Comparison of ENCODE assay signal across 20 cellular contexts in genomic region chr20:2385026-2385425, GRCh38. TPM values are rescaled to one million over a fixed set of nuclear protein-coding genes. Genes with fewer than 3 reads are reported as not detected.
DNase-seq lines count a peak whose midpoint lies in the region; ATAC-seq and TF ChIP-seq lines count a peak whose summit lies in the region.
"Had no signal": no experiment of that assay in that cellular context is flagged by ENCODE, and none has a peak within 500 bp of the region (broad histone marks: within the 10 kb centered on the region; RNA-seq: fewer than 3 reads in every experiment).

No MANE protein-coding gene starts in this region.

- no peak overlapping the region for H2BK15ac ChIP-seq in mesendoderm (replicated peaks; ENCODE audit: low read depth)

- H3K4me1 ChIP-seq in SJSA1 (replicated peaks) (peaks cover 33% of the 10 kb centered on the region), mesendoderm (ENCODE audit: control insufficient read depth, low read depth, low read length) (no peaks in the 10 kb centered on the region), PC-3 (ENCODE audit: insufficient read depth, low read length) (no peaks in the 10 kb centered on the region)
- H3K4me1 ChIP-seq: SJCRH30 had no signal

- H3K36me3 Mint-ChIP-seq in natural killer cell treated with Interleukin-12 subunit alpha and Interleukin-12 subunit beta and Interleukin-15 and Interleukin-18, amount 100 ng/mL, for 72 hours: no peaks in the 10 kb centered on the region
- H3K36me3 Mint-ChIP-seq in natural killer cell: no peaks in the 10 kb centered on the region
- H3K36me3 Mint-ChIP-seq: CD14-positive monocyte, T-cell had no signal

- H4K20me1 ChIP-seq in PC-3 (ENCODE audit: low read length): no peaks in the 10 kb centered on the region

- no peak overlapping the region for H3K23ac ChIP-seq in mesendoderm (ENCODE audit: low read length)

- no peak overlapping the region for H3K4me3 Mint-ChIP-seq in natural killer cell treated with Interleukin-12 subunit alpha and Interleukin-12 subunit beta and Interleukin-15 and Interleukin-18, amount 100 ng/mL, for 72 hours
- no peak overlapping the region for H3K4me3 Mint-ChIP-seq in natural killer cell
- H3K4me3 Mint-ChIP-seq: CD14-positive monocyte, T-cell had no signal

- H3K18ac ChIP-seq in mesendoderm (ENCODE audit: low read length): no peak overlapping the region

- H3K79me2 ChIP-seq in mesendoderm (ENCODE audit: control insufficient read depth, insufficient read depth, low read length) (no peaks in the 10 kb centered on the region), PC-3 (ENCODE audit: low read length) (no peaks in the 10 kb centered on the region)

- H2AFZ ChIP-seq in PC-3 (ENCODE audit: low read length): no peak overlapping the region

- no peaks in the 10 kb centered on the region for H3K9me3 Mint-ChIP-seq in natural killer cell treated with Interleukin-12 subunit alpha and Interleukin-12 subunit beta and Interleukin-15 and Interleukin-18, amount 100 ng/mL, for 72 hours
- H3K9me3 Mint-ChIP-seq in natural killer cell: no peaks in the 10 kb centered on the region

- H3K4me2 ChIP-seq in mesendoderm (ENCODE audit: low read length) (no peak overlapping the region), PC-3 (ENCODE audit: low read length) (no peak overlapping the region)

- H3K9ac ChIP-seq in mesendoderm (ENCODE audit: low read length): no peak overlapping the region
- H3K9ac ChIP-seq in PC-3 (ENCODE audit: low read length): no peak overlapping the region

- no CpG with 5 or more reads among the region's 5 CpGs for whole genome bisulfite sequencing in mesendoderm (ENCODE audit: extremely low coverage, insufficient coverage, low lambda C conversion rate)

- intact Hi-C loops in natural killer cell (cut with micrococcal nuclease) (no loop called here), PC-3 (cut with micrococcal nuclease) (no loop called here)

- H2AK5ac ChIP-seq in mesendoderm (ENCODE audit: low read length): no peak overlapping the region

- CTCF ChIA-PET in PC-3 (lab: Charles Lee): no interaction called here

- H3K9me3 ChIP-seq in SJSA1 (replicated peaks) (peaks cover 12% of the 10 kb centered on the region; the same call in 1 of the 2 replicates), PC-3 (ENCODE audit: low read length) (0 out of 2 replicates have a peak, but pooled peaks cover 8% of the 10 kb centered on the region)
- H3K9me3 ChIP-seq: SJCRH30 had no signal

- H2BK5ac ChIP-seq in mesendoderm (ENCODE audit: low read length): no peak overlapping the region

- H3K56ac ChIP-seq in mesendoderm (ENCODE audit: low read length): no peak overlapping the region

- no peaks in the 10 kb centered on the region for H3F3A ChIP-seq in PC-3 (ENCODE audit: low read length, unreplicated experiment)

- H3K27ac ChIP-seq in SJSA1: 0 out of 2 replicates have a peak overlapping the region, but pooled peaks have one; percentile 24
- H3K27ac ChIP-seq in mesendoderm (ENCODE audit: low read depth, low read length): no peak overlapping the region
- no peak overlapping the region for H3K27ac ChIP-seq in PC-3 (ENCODE audit: low read length)
- H3K27ac ChIP-seq: SJCRH30 had no signal

- H3K36me3 ChIP-seq in SJSA1: no peaks in the 10 kb centered on the region
- no peaks in the 10 kb centered on the region for H3K36me3 ChIP-seq in mesendoderm (ENCODE audit: control insufficient read depth, insufficient read depth, low read length)
- no peaks in the 10 kb centered on the region for H3K36me3 ChIP-seq in PC-3 (ENCODE audit: low read depth, low read length)
- H3K36me3 ChIP-seq: SJCRH30 had no signal

- H2BK120ac ChIP-seq in mesendoderm (ENCODE audit: low read depth, low read length): no peak overlapping the region

- no peak overlapping the region for H4K5ac ChIP-seq in mesendoderm (ENCODE audit: low read length)

- no peak for ATAC-seq in natural killer cell treated with Interleukin-12 subunit alpha and Interleukin-12 subunit beta and Interleukin-15 and Interleukin-18, amount 100 ng/mL, for 72 hours
- ATAC-seq in natural killer cell (no peak), GM18868 (IDR thresholded peaks at IDR 0.05; ENCODE audit: unreplicated experiment) (no peak), PC-3 (no peak)
- ATAC-seq: Panc1, T-cell had no signal

- H3K9me2 ChIP-seq in PC-3 (replicated peaks; ENCODE audit: low read length): no peaks in the 10 kb centered on the region

- no TSS peak for BruUV-seq in PC-3 (replicated peaks; lab: Mats Ljungman, UMichigan)

- POLR2A ChIA-PET in PC-3 (lab: Charles Lee; ENCODE audit: unreplicated experiment): no interaction called here

- H3K27me3 ChIP-seq in SJSA1 (replicated peaks) (no peaks in the 10 kb centered on the region), mesendoderm (ENCODE audit: insufficient read depth, low read length, poor library complexity) (no peaks in the 10 kb centered on the region), PC-3 (ENCODE audit: low read length) (peaks cover 17% of the 10 kb centered on the region; the same call in 1 of the 2 replicates)
- H3K27me3 ChIP-seq: SJCRH30 had no signal

- H3K27me3 Mint-ChIP-seq in natural killer cell treated with Interleukin-12 subunit alpha and Interleukin-12 subunit beta and Interleukin-15 and Interleukin-18, amount 100 ng/mL, for 72 hours: peaks cover 0 to 15% of the 10 kb centered on the region in 2 donors
- H3K27me3 Mint-ChIP-seq in natural killer cell (ENCODE audit: low read depth in 2 of 2): peaks cover 8 to 10% of the 10 kb centered on the region in 2 donors

- no peak for TF ChIP-seq CTCF in natural killer cell (IDR thresholded peaks at IDR 0.05)
- no peak for TF ChIP-seq CTCF in PC-3 (conservative IDR thresholded peaks at IDR 0.05; ENCODE audit: low read depth, low read length)

- H3K4ac ChIP-seq in mesendoderm (ENCODE audit: low read depth, low read length): no peak overlapping the region

- DNase-seq in natural killer cell treated with Interleukin-12 subunit alpha and Interleukin-12 subunit beta and Interleukin-15 and Interleukin-18, amount 100 ng/mL, for 72 hours (ENCODE audit: low spot score): peak; percentile 34
- DNase-seq in natural killer cell (no peak), SJSA1 (ENCODE audit: low read depth in 1 of 2, low spot score in 2 of 2) (no peak), mesendoderm (peak; percentile 69), HUDEP-2 (lab: John Stamatoyannopoulos, UW; ENCODE audit: unreplicated experiment in 76 of 76) (no peak), PC-3 (no peak), HCEC 1CT (no peak)
- DNase-seq: COR-L47, GOT3, IMR-90, Kasumi-1, NCI-H187 treated with DMSO at 0.1 percent for 48 hours, NCI-H2171, NCI-H446 treated with DMSO at 0.1 percent for 48 hours, NCI-H774, SJCRH30, T-cell had no signal

- no peak overlapping the region for H3K4me3 ChIP-seq in SJSA1
- no peak overlapping the region for H3K4me3 ChIP-seq in mesendoderm (ENCODE audit: low read length)
- H3K4me3 ChIP-seq in PC-3 (ENCODE audit: low read length): no peak overlapping the region
- H3K4me3 ChIP-seq: SJCRH30 had no signal

- peaks cover 0 to 3% of the 10 kb centered on the region in 2 donors for H3K4me1 Mint-ChIP-seq in natural killer cell treated with Interleukin-12 subunit alpha and Interleukin-12 subunit beta and Interleukin-15 and Interleukin-18, amount 100 ng/mL, for 72 hours (ENCODE audit: low read depth in 2 of 2)
- H3K4me1 Mint-ChIP-seq in natural killer cell: peaks cover 0 to 2% of the 10 kb centered on the region in 2 donors

- H4K8ac ChIP-seq in mesendoderm (ENCODE audit: low read depth, low read length): no peak overlapping the region

- H3K79me1 ChIP-seq in mesendoderm (ENCODE audit: low read length): no peaks in the 10 kb centered on the region

- H3K27ac Mint-ChIP-seq in natural killer cell treated with Interleukin-12 subunit alpha and Interleukin-12 subunit beta and Interleukin-15 and Interleukin-18, amount 100 ng/mL, for 72 hours: no peak overlapping the region
- H3K27ac Mint-ChIP-seq in natural killer cell: no peak overlapping the region
- H3K27ac Mint-ChIP-seq: CD14-positive monocyte, T-cell had no signal

RNA-seq across cellular contexts. Expression of gene TGM6, which starts 4.3 kb away (rescaled TPM):
- not detected for total RNA-seq in natural killer cell treated with Interleukin-12 subunit alpha and Interleukin-12 subunit beta and Interleukin-15 and Interleukin-18, amount 100 ng/mL, for 72 hours
- total RNA-seq in natural killer cell (not detected), PC-3 (2014; rRNA removed) (not detected in 2 replicates)
- not detected in 2 replicates for total RNA-seq in SJSA1 (2014; rRNA removed; shearing (Covaris generic))
- polyA plus RNA-seq in mesendoderm (2013, experiment 1 of 2): not detected
- polyA plus RNA-seq in mesendoderm (2013, experiment 2 of 2): not detected
- total RNA-seq: IMR-90, SJCRH30, T-cell had no signal
- polyA plus RNA-seq: CD14-positive monocyte, IMR-90 had no signal

Comparison
In these comparisons a context has a peak if more than half of its experiments do, and no peak if none do; other contexts are left out.
1. DNase-seq: peak in natural killer cell treated with Interleukin-12 subunit alpha and Interleukin-12 subunit beta and Interleukin-15 and Interleukin-18, amount 100 ng/mL, for 72 hours (single experiment) and mesendoderm (single experiment); none in natural killer cell (single experiment), SJSA1 (0 of 2), HUDEP-2 (0 of 76), PC-3 (single experiment) and HCEC 1CT (single experiment).